ENCODE assay signal across 14 cellular contexts in genomic region chr3:126765187-126766069, GRCh38.
DNase-seq lines count a peak whose midpoint lies in the region; ATAC-seq and TF ChIP-seq lines count a peak whose summit lies in the region.
"Had no signal": no experiment of that assay in that cellular context is flagged by ENCODE, and none has a peak within 500 bp of the region (broad histone marks: within the 10 kb centered on the region; RNA-seq: fewer than 3 reads in every experiment).

No MANE protein-coding gene starts in this region.

- peaks cover 7 to 14% of the 10 kb centered on the region in 2 experiments; a peak in 4 of 5 replicates for H3K9me3 Mint-ChIP-seq in H9

- H3K4ac ChIP-seq in H9 (ENCODE audit: low read depth, low read length): no peak overlapping the region

- no peak overlapping the region for H2AK5ac ChIP-seq in H9 (ENCODE audit: insufficient read length, low read length)

- intact Hi-C loops in Right ventricle myocardium superior (cut with DNase I): no loop called here
- intact Hi-C loops in cardiac septum (cut with DNase I): no loop called here
- intact Hi-C loops in left ventricle myocardium superior (cut with micrococcal nuclease): no loop called here

- H3K9ac ChIP-seq in H9 (ENCODE audit: extremely low read depth, insufficient read length, low read length): no peak overlapping the region
- H3K9ac ChIP-seq: BLaER1 treated with 17β-estradiol and CSF1 and Interleukin-3, amounts not matched to agents 10 nM and 100 nM had no signal

- no peaks in the 10 kb centered on the region for H3K9me3 ChIP-seq in H9 (ENCODE audit: control insufficient read depth, low read depth, low read length)

- no peak overlapping the region for H2AFZ ChIP-seq in H9 (ENCODE audit: low read length)

- no peak overlapping the region for H3K27ac ChIP-seq in H9 (ENCODE audit: insufficient read length, low read depth, low read length)
- H3K27ac ChIP-seq: BLaER1 treated with 17β-estradiol and CSF1 and Interleukin-3, amounts not matched to agents 10 nM and 100 nM had no signal

- no peak overlapping the region for H2BK5ac ChIP-seq in H9 (ENCODE audit: insufficient read length, low read length)

- H3K4me2 ChIP-seq in H9 (ENCODE audit: insufficient read depth, insufficient read length, low read length): no peak overlapping the region
- H3K4me2 ChIP-seq: BLaER1 treated with 17β-estradiol and CSF1 and Interleukin-3, amounts not matched to agents 10 nM and 100 nM had no signal

- H3K27me3 Mint-ChIP-seq in H9 (ENCODE audit: low read depth): no peaks in the 10 kb centered on the region
- H3K27me3 Mint-ChIP-seq: CD4-positive, CD25-positive, alpha-beta regulatory T cell had no signal

- H3K79me1 ChIP-seq in H9 (ENCODE audit: insufficient read depth, low read depth, low read length, poor library complexity, severe bottlenecking): no peaks in the 10 kb centered on the region

- H4K8ac ChIP-seq in H9 (replicated peaks; ENCODE audit: insufficient read length, low read depth, low read length): no peak overlapping the region

- H3K79me2 ChIP-seq in H9 (ENCODE audit: insufficient read depth, low read length): no peaks in the 10 kb centered on the region

- no peaks in the 10 kb centered on the region for H4K20me1 ChIP-seq in H9 (ENCODE audit: control insufficient read depth, insufficient read depth, insufficient read length)
- H4K20me1 ChIP-seq: BLaER1 treated with 17β-estradiol and CSF1 and Interleukin-3, amounts not matched to agents 10 nM and 100 nM had no signal

- no peak overlapping the region for H3K56ac ChIP-seq in H9 (ENCODE audit: insufficient read length, low read depth, low read length)

- H4K91ac ChIP-seq in H9 (ENCODE audit: insufficient read length, low read depth, low read length): no peak overlapping the region

- TF ChIP-seq CTCF in H9 (conservative IDR thresholded peaks at IDR 0.05) (no peak), retinal pigment epithelial cell (conservative IDR thresholded peaks at IDR 0.05; ENCODE audit: low read depth, low read length) (no peak)

- H3K4me1 ChIP-seq in H9 (ENCODE audit: insufficient read depth, low read length): peaks cover 2% of the 10 kb centered on the region; the same call in 1 of the 2 replicates
- H3K4me1 ChIP-seq: BLaER1 treated with 17β-estradiol and CSF1 and Interleukin-3, amounts not matched to agents 10 nM and 100 nM had no signal

- no peak overlapping the region for H3K14ac ChIP-seq in H9 (ENCODE audit: insufficient read depth, low read length)

- H3K23me2 ChIP-seq in H9 (ENCODE audit: insufficient read length, low read depth, low read length, poor library complexity, severe bottlenecking): no peaks in the 10 kb centered on the region

- peaks cover 0 to 23% (median 18%) of the 10 kb centered on the region in 3 experiments; a peak in 6 of 7 replicates for H3K36me3 Mint-ChIP-seq in H9 (ENCODE audit: insufficient read depth in 1 of 3, low read depth in 3 of 3)

- H2BK12ac ChIP-seq in H9 (ENCODE audit: insufficient read length, low read depth, low read length): peak overlapping the region; percentile 33

- H3K4me3 Mint-ChIP-seq in H9: no peak overlapping the region
- H3K4me3 Mint-ChIP-seq: CD4-positive, CD25-positive, alpha-beta regulatory T cell had no signal

- H3K18ac ChIP-seq in H9 (ENCODE audit: insufficient read length, low read depth, low read length): no peak overlapping the region

- H3T11ph ChIP-seq in H9 (ENCODE audit: low read length): no peak overlapping the region

- peaks cover 9 to 10% of the 10 kb centered on the region in 2 experiments for H3K4me1 Mint-ChIP-seq in H9

- H3K23ac ChIP-seq in H9 (ENCODE audit: insufficient read length, low read depth, low read length): no peak overlapping the region

- no peak overlapping the region for H2BK20ac ChIP-seq in H9 (ENCODE audit: low read depth, low read length, poor library complexity, severe bottlenecking)

- peak overlapping the region; percentile 11 for H3K4me3 ChIP-seq in retinal pigment epithelial cell (ENCODE audit: low read length)
- H3K4me3 ChIP-seq: BLaER1 treated with 17β-estradiol and CSF1 and Interleukin-3, amounts not matched to agents 10 nM and 100 nM had no signal

- WGBS in H9 (ENCODE audit: extremely low coverage, insufficient read length, low lambda C conversion rate): no CpG with 5 or more reads among the region's 17 CpGs

- no peak overlapping the region for H2BK15ac ChIP-seq in H9 (ENCODE audit: low read depth, low read length)

- no peak overlapping the region for H2BK120ac ChIP-seq in H9 (ENCODE audit: low read depth, low read length, poor library complexity, severe bottlenecking)

- no peak overlapping the region; a peak in 1 of 7 replicates for H3K27ac Mint-ChIP-seq in H9
- H3K27ac Mint-ChIP-seq: CD4-positive, CD25-positive, alpha-beta regulatory T cell had no signal

- no peak overlapping the region for H4K5ac ChIP-seq in H9 (ENCODE audit: insufficient read length, low read depth, low read length)

- DNase-seq in Right ventricle myocardium superior (no peak), cardiac septum (ENCODE audit: low spot score) (no peak), H9 (no peak), left ventricle myocardium superior (peak; percentile 48), retinal pigment epithelial cell (ENCODE audit: low read depth) (no peak), activated gamma-delta T cell treated with Interleukin-2 at 50 U/mL for 16 hours (no peak)
- DNase-seq: 8988T; ACHN; CD4-positive, CD25-positive, alpha-beta regulatory T cell; DMS53; GF-D8 had no signal

- H3K27me3 ChIP-seq in H9 (ENCODE audit: insufficient read depth, low read length): no peaks in the 10 kb centered on the region
- H3K27me3 ChIP-seq: BLaER1 treated with 17β-estradiol and CSF1 and Interleukin-3, amounts not matched to agents 10 nM and 100 nM had no signal

- peak; percentile 71 for ATAC-seq in Right ventricle myocardium superior (ENCODE audit: poor library complexity)
- ATAC-seq in left ventricle myocardium superior: peak; percentile 90
- no peak for ATAC-seq in HG03175 (IDR thresholded peaks at IDR 0.05; ENCODE audit: unreplicated experiment)
- ATAC-seq: HCT116 had no signal
